Comparison of ENCODE assay signal across 7 cellular contexts in genomic region chr17:27464019-27464418, GRCh38. TPM values are rescaled to one million over a fixed set of nuclear protein-coding genes. Genes with fewer than 3 reads are reported as not detected.
DNase-seq lines count a peak whose midpoint lies in the region; ATAC-seq, FAIRE-seq and TF ChIP-seq lines count a peak whose summit lies in the region.
"Not testable (repeated sequence)": the region's sequence is repeated elsewhere in the genome, so short reads cannot be mapped to it uniquely, and the experiment has no call there.

No MANE protein-coding gene starts in this region.

- not testable (repeated sequence) for H3K36me3 Mint-ChIP-seq in GM23338 (ENCODE audit: low read depth); WTC11; activated CD8-positive, alpha-beta T cell treated with anti-CD3 and anti-CD28 coated beads, Interleukin-2, amount 10 ng/mL, durations not matched to agents 7 days and 5 days (ENCODE audit: low read depth); activated T-helper 17 cell treated with anti-CD3 and anti-CD28 coated beads, Interleukin-2, amount 50 U/mL, for 72 hours (ENCODE audit: low read depth); astrocyte (ENCODE audit: low read depth, unreplicated experiment); endodermal cell (ENCODE audit: low read depth); stimulated activated memory B cell treated with anti-CD40 and anti-IgM and Interleukin-4, amounts not matched to agents 10 μg/mL and 1 μg/mL and 100 μg/mL, for 72 hours

- H3K27me3 Mint-ChIP-seq in GM23338 (ENCODE audit: insufficient read depth, low read depth, poor library complexity); WTC11 (ENCODE audit: low read depth); activated CD8-positive, alpha-beta T cell treated with anti-CD3 and anti-CD28 coated beads, Interleukin-2, amount 10 ng/mL, durations not matched to agents 7 days and 5 days (ENCODE audit: low read depth); activated T-helper 17 cell treated with anti-CD3 and anti-CD28 coated beads, Interleukin-2, amount 50 U/mL, for 72 hours; astrocyte (ENCODE audit: low read depth, unreplicated experiment); endodermal cell (ENCODE audit: insufficient read depth); stimulated activated memory B cell treated with anti-CD40 and anti-IgM and Interleukin-4, amounts not matched to agents 10 μg/mL and 1 μg/mL and 100 μg/mL, for 72 hours: not testable (repeated sequence)

- H3K9ac ChIP-seq in astrocyte (ENCODE audit: low read length); endodermal cell (ENCODE audit: extremely low read depth, low read length, poor library complexity, severe bottlenecking): not testable (repeated sequence)

- ATAC-seq in GM23338; WTC11; activated CD8-positive, alpha-beta T cell treated with anti-CD3 and anti-CD28 coated beads, Interleukin-2, amount 10 ng/mL, durations not matched to agents 7 days and 5 days; activated T-helper 17 cell treated with anti-CD3 and anti-CD28 coated beads, Interleukin-2, amount 50 U/mL, for 72 hours (replicated peaks); stimulated activated memory B cell treated with anti-CD40 and anti-IgM and Interleukin-4, amounts not matched to agents 10 μg/mL and 1 μg/mL and 100 μg/mL, for 72 hours: not testable (repeated sequence)

- FAIRE-seq in astrocyte (lab: Jason Lieb, UNC), result not testable (repeated sequence)

- not testable (repeated sequence) for H3K4me3 ChIP-seq in GM23338; astrocyte (ENCODE audit: insufficient read depth, low read depth, low read length); endodermal cell (ENCODE audit: low read length)

- H3K79me2 ChIP-seq in GM23338 (replicated peaks; ENCODE audit: insufficient read depth) (peaks cover 99% of the 10 kb centered on the region), astrocyte (ENCODE audit: insufficient read depth, low read length) (peaks cover 95% of the 10 kb centered on the region)

- peak in 1 of 2 experiments; percentile 15; a peak in 1 of 4 replicates for TF ChIP-seq CTCF in GM23338 (conservative IDR thresholded peaks at IDR 0.05; ENCODE audit: low read depth in 2 of 2)
- TF ChIP-seq CTCF in WTC11 (IDR thresholded peaks at IDR 0.05); astrocyte (IDR thresholded peaks at IDR 0.05; ENCODE audit: insufficient read depth, low read depth, low read length); endodermal cell (conservative IDR thresholded peaks at IDR 0.05): not testable (repeated sequence)

- H3K36me3 ChIP-seq in GM23338 (ENCODE audit: insufficient read depth); astrocyte (ENCODE audit: insufficient read depth, low read length); endodermal cell (ENCODE audit: control insufficient read depth, insufficient read depth, low read length): not testable (repeated sequence)

- CTCF ChIA-PET in WTC11 (lab: Charles Lee), result not testable (repeated sequence)
- CTCF ChIA-PET in activated CD8-positive, alpha-beta T cell treated with anti-CD3 and anti-CD28 coated beads, Interleukin-2, amount 10 ng/mL, durations not matched to agents 7 days and 5 days (lab: Charles Lee), result interaction anchor here (1.0 kb wide), 1 partner anchor 136 kb away, joined by 3 read pairs; no protein-coding TSS in a partner anchor

- peaks cover 69% of the 10 kb centered on the region for H3K4me1 ChIP-seq in GM23338 (ENCODE audit: insufficient read depth)
- not testable (repeated sequence) for H3K4me1 ChIP-seq in astrocyte (ENCODE audit: insufficient read depth, low read length)
- H3K4me1 ChIP-seq in endodermal cell (ENCODE audit: control insufficient read depth, insufficient read depth, low read length), result peaks cover 21% of the 10 kb centered on the region

- H3K9me3 Mint-ChIP-seq in GM23338; WTC11; activated CD8-positive, alpha-beta T cell treated with anti-CD3 and anti-CD28 coated beads, Interleukin-2, amount 10 ng/mL, durations not matched to agents 7 days and 5 days (ENCODE audit: insufficient read depth); activated T-helper 17 cell treated with anti-CD3 and anti-CD28 coated beads, Interleukin-2, amount 50 U/mL, for 72 hours; astrocyte (ENCODE audit: unreplicated experiment); endodermal cell; stimulated activated memory B cell treated with anti-CD40 and anti-IgM and Interleukin-4, amounts not matched to agents 10 μg/mL and 1 μg/mL and 100 μg/mL, for 72 hours: not testable (repeated sequence)

- H3K27me3 ChIP-seq in GM23338 (ENCODE audit: insufficient read depth); astrocyte (ENCODE audit: insufficient read depth, low read length); endodermal cell (ENCODE audit: control insufficient read depth, insufficient read depth, low read length, poor library complexity, severe bottlenecking): not testable (repeated sequence)

- POLR2A ChIA-PET in WTC11 (lab: Charles Lee), result not testable (repeated sequence)
- POLR2A ChIA-PET in activated CD8-positive, alpha-beta T cell treated with anti-CD3 and anti-CD28 coated beads, Interleukin-2, amount 10 ng/mL, durations not matched to agents 7 days and 5 days (lab: Charles Lee), result interaction anchor here (1.3 kb wide), 1 partner anchor 10 kb away, joined by 4 read pairs; no protein-coding TSS in a partner anchor

- not testable (repeated sequence) for H3K4me3 Mint-ChIP-seq in GM23338; WTC11; activated CD8-positive, alpha-beta T cell treated with anti-CD3 and anti-CD28 coated beads, Interleukin-2, amount 10 ng/mL, durations not matched to agents 7 days and 5 days; endodermal cell; stimulated activated memory B cell treated with anti-CD40 and anti-IgM and Interleukin-4, amounts not matched to agents 10 μg/mL and 1 μg/mL and 100 μg/mL, for 72 hours
- peak overlapping the region; percentile 40 for H3K4me3 Mint-ChIP-seq in activated T-helper 17 cell treated with anti-CD3 and anti-CD28 coated beads, Interleukin-2, amount 50 U/mL, for 72 hours
- H3K4me3 Mint-ChIP-seq in astrocyte (ENCODE audit: unreplicated experiment), result peak overlapping the region; percentile 12

- H3K27ac ChIP-seq in GM23338 (ENCODE audit: low read depth); astrocyte (ENCODE audit: low read depth, low read length); endodermal cell (ENCODE audit: low read depth, low read length): not testable (repeated sequence)

- H3K4me2 ChIP-seq in GM23338, result peak overlapping the region; percentile 60; the same call in 1 of the 2 replicates
- H3K4me2 ChIP-seq in astrocyte (ENCODE audit: low read length), result not testable (repeated sequence)

- H4K20me1 ChIP-seq in GM23338 (replicated peaks; ENCODE audit: insufficient read depth), result not testable (repeated sequence)
- H4K20me1 ChIP-seq in astrocyte (ENCODE audit: insufficient read depth, low read length), result peaks cover 92% of the 10 kb centered on the region

- not testable (repeated sequence) for DNase-seq in GM23338 (ENCODE audit: low spot score); WTC11 (ENCODE audit: low spot score); activated CD8-positive, alpha-beta T cell treated with anti-CD3 and anti-CD28 coated beads, Interleukin-2, amount 10 ng/mL, durations not matched to agents 7 days and 5 days; astrocyte (ENCODE audit: low read depth); endodermal cell

- H3K9me2 ChIP-seq in GM23338 (ENCODE audit: insufficient read depth), result not testable (repeated sequence)

- H3F3A ChIP-seq in GM23338 (replicated peaks; ENCODE audit: low read depth), result not testable (repeated sequence)

- 83 to 90% methylated on average over 1 to 3 of the region's 3 CpGs for WGBS in endodermal cell (ENCODE audit: insufficient coverage in 1 of 2, insufficient read length in 1 of 2), 2 experiments

- not testable (repeated sequence) for H3K27ac Mint-ChIP-seq in GM23338; astrocyte (ENCODE audit: unreplicated experiment)
- H3K27ac Mint-ChIP-seq in WTC11 (peak overlapping the region; percentile 35; the same call in 1 of the 2 replicates), endodermal cell (peak overlapping the region; percentile 61)
- peak overlapping the region; percentile 66 for H3K27ac Mint-ChIP-seq in activated CD8-positive, alpha-beta T cell treated with anti-CD3 and anti-CD28 coated beads, Interleukin-2, amount 10 ng/mL, durations not matched to agents 7 days and 5 days
- H3K27ac Mint-ChIP-seq in activated T-helper 17 cell treated with anti-CD3 and anti-CD28 coated beads, Interleukin-2, amount 50 U/mL, for 72 hours, result peak overlapping the region; percentile 39
- H3K27ac Mint-ChIP-seq in stimulated activated memory B cell treated with anti-CD40 and anti-IgM and Interleukin-4, amounts not matched to agents 10 μg/mL and 1 μg/mL and 100 μg/mL, for 72 hours, result peak overlapping the region; percentile 77

- not testable (repeated sequence) for H3K9me3 ChIP-seq in astrocyte (ENCODE audit: insufficient read depth, low read depth, low read length); endodermal cell (ENCODE audit: control insufficient read depth, low read length)

- H3K4me1 Mint-ChIP-seq in GM23338 (peaks cover 72% of the 10 kb centered on the region), WTC11 (peaks cover 80% of the 10 kb centered on the region), astrocyte (ENCODE audit: low read depth, unreplicated experiment) (peaks cover 51% of the 10 kb centered on the region), endodermal cell (peaks cover 57% of the 10 kb centered on the region)
- H3K4me1 Mint-ChIP-seq in activated CD8-positive, alpha-beta T cell treated with anti-CD3 and anti-CD28 coated beads, Interleukin-2, amount 10 ng/mL, durations not matched to agents 7 days and 5 days (ENCODE audit: low read depth), result peaks cover 84% of the 10 kb centered on the region
- peaks cover 44% of the 10 kb centered on the region for H3K4me1 Mint-ChIP-seq in activated T-helper 17 cell treated with anti-CD3 and anti-CD28 coated beads, Interleukin-2, amount 50 U/mL, for 72 hours
- H3K4me1 Mint-ChIP-seq in stimulated activated memory B cell treated with anti-CD40 and anti-IgM and Interleukin-4, amounts not matched to agents 10 μg/mL and 1 μg/mL and 100 μg/mL, for 72 hours, result peaks cover 78% of the 10 kb centered on the region

- H2AFZ ChIP-seq in GM23338; astrocyte (ENCODE audit: low read depth, low read length): not testable (repeated sequence)

RNA-seq across cellular contexts. Expression of gene KSR1, which starts 7.8 kb away (rescaled TPM):
- total RNA-seq in GM23338 (2014; rRNA removed; shearing (Covaris generic)), result 35.6 and 53.2 TPM in 2 replicates
- 7.8 and 8.5 TPM in 2 replicates for polyA plus RNA-seq in GM23338 (2016; fragmentation: Nextera tagmentation; extraction: Ambion mirVana)
- total RNA-seq in WTC11 (2021) (38.0 to 45.5 TPM (median 39.7 TPM) in 3 replicates), astrocyte (85.2 and 90.2 TPM in 2 replicates), endodermal cell (10 to 100 TPM; 33.7 to 46.3 TPM)
- 10 to 100 TPM; 45.3 to 45.8 TPM for total RNA-seq in activated CD8-positive, alpha-beta T cell treated with anti-CD3 and anti-CD28 coated beads, Interleukin-2, amount 10 ng/mL, durations not matched to agents 7 days and 5 days
- total RNA-seq in activated T-helper 17 cell treated with anti-CD3 and anti-CD28 coated beads, Interleukin-2, amount 50 U/mL, for 72 hours, result 10 to 100 TPM; 46.1 to 52.6 TPM
- polyA plus RNA-seq in endodermal cell (2013, experiment 1 of 2), result 18.3 TPM
- 18.3 TPM for polyA plus RNA-seq in endodermal cell (2013, experiment 2 of 2)
